In genomic region chr16:48537275-48537674, GRCh38 we compare ENCODE assay signal across 9 cellular contexts.
A peak's percentile ranks its signal among the peaks of the same experiment; 100 is the strongest.
DNase-seq lines count a peak whose midpoint lies in the region; ATAC-seq, FAIRE-seq and TF ChIP-seq lines count a peak whose summit lies in the region.
"Had no signal": no experiment of that assay in that cellular context is flagged by ENCODE, and none has a peak within 500 bp of the region (broad histone marks: within the 10 kb centered on the region; RNA-seq: fewer than 3 reads in every experiment).

No MANE protein-coding gene starts in this region.

- no peak overlapping the region for H3K4me3 ChIP-seq in RWPE2 (ENCODE audit: severe bottlenecking)
- H3K4me3 ChIP-seq in skeletal muscle satellite cell (ENCODE audit: low read length), result no peak overlapping the region
- H3K4me3 ChIP-seq: MG63 had no signal

- peak; percentile 61 for FAIRE-seq in GM12892 (lab: Jason Lieb, UNC)

- H3K27me3 ChIP-seq in RWPE2 (ENCODE audit: insufficient read depth, poor library complexity, severe bottlenecking) (no peaks in the 10 kb centered on the region), skeletal muscle satellite cell (ENCODE audit: control insufficient read depth, insufficient read depth, low read length) (no peaks in the 10 kb centered on the region)
- H3K27me3 ChIP-seq: MG63 had no signal

- no peak for ATAC-seq in RWPE2 (ENCODE audit: low read depth)
- ATAC-seq in HG03025 (IDR thresholded peaks at IDR 0.05; ENCODE audit: low FRiP score, unreplicated experiment), result no peak
- no peak for ATAC-seq in HG03354 (IDR thresholded peaks at IDR 0.05; ENCODE audit: poor library complexity, severe bottlenecking, unreplicated experiment)

- peaks cover 12% of the 10 kb centered on the region for H3K9me3 Mint-ChIP-seq in glutamatergic neuron (ENCODE audit: unreplicated experiment)

- TF ChIP-seq POLR2A in GM12892 (IDR thresholded peaks at IDR 0.05; ENCODE audit: low read depth, low read length), result no peak

- H3K27ac Mint-ChIP-seq in glutamatergic neuron (ENCODE audit: unreplicated experiment), result peak overlapping the region; percentile 22

- H3K36me3 ChIP-seq in RWPE2 (ENCODE audit: low read depth) (peaks cover 14% of the 10 kb centered on the region), skeletal muscle satellite cell (ENCODE audit: insufficient read depth, low read length) (peaks cover 10% of the 10 kb centered on the region)
- H3K36me3 ChIP-seq: MG63 had no signal

- DNase-seq in GM12892 (ENCODE audit: insufficient read length) (no peak), RWPE2 (ENCODE audit: low spot score) (no peak), glutamatergic neuron (no peak), SIG-M5 (lab: John Stamatoyannopoulos, UW) (no peak), germinal center (ENCODE audit: low spot score) (no peak)
- DNase-seq: MG63 had no signal

- no peaks in the 10 kb centered on the region for H3K36me3 Mint-ChIP-seq in glutamatergic neuron (ENCODE audit: unreplicated experiment)

- H3K27me3 Mint-ChIP-seq in glutamatergic neuron (ENCODE audit: unreplicated experiment), result peaks cover 4% of the 10 kb centered on the region

- H3K4me1 ChIP-seq in RWPE2 (ENCODE audit: insufficient read depth, poor library complexity, severe bottlenecking) (peaks cover 10% of the 10 kb centered on the region), skeletal muscle satellite cell (ENCODE audit: control insufficient read depth, insufficient read depth, low read length) (peaks cover 36% of the 10 kb centered on the region)

- H3K9me3 ChIP-seq in RWPE2 (ENCODE audit: severe bottlenecking), result no peaks in the 10 kb centered on the region
- no peaks in the 10 kb centered on the region for H3K9me3 ChIP-seq in skeletal muscle satellite cell (replicated peaks; ENCODE audit: low read length)
- H3K9me3 ChIP-seq: MG63 had no signal

- peak overlapping the region; percentile 33 for H3K4me2 ChIP-seq in skeletal muscle satellite cell (ENCODE audit: low read length)

- H3K9ac ChIP-seq in skeletal muscle satellite cell (ENCODE audit: low read depth, low read length), result peak overlapping the region; percentile 47

- TF ChIP-seq CTCF in RWPE2 (IDR thresholded peaks at IDR 0.05; ENCODE audit: poor library complexity, severe bottlenecking) (no peak), glutamatergic neuron (IDR thresholded peaks at IDR 0.05; ENCODE audit: partially characterized antibody, unreplicated experiment) (no peak)

- peak overlapping the region; percentile 44 for H3K27ac ChIP-seq in RWPE2 (ENCODE audit: poor library complexity, severe bottlenecking)

- peaks cover 17% of the 10 kb centered on the region for H3K4me1 Mint-ChIP-seq in glutamatergic neuron (ENCODE audit: low read depth, unreplicated experiment)

- no peak overlapping the region for H3K4me3 Mint-ChIP-seq in glutamatergic neuron (ENCODE audit: unreplicated experiment)
